8 cellular contexts compared by ENCODE assay signal in the genomic region with DNA sequence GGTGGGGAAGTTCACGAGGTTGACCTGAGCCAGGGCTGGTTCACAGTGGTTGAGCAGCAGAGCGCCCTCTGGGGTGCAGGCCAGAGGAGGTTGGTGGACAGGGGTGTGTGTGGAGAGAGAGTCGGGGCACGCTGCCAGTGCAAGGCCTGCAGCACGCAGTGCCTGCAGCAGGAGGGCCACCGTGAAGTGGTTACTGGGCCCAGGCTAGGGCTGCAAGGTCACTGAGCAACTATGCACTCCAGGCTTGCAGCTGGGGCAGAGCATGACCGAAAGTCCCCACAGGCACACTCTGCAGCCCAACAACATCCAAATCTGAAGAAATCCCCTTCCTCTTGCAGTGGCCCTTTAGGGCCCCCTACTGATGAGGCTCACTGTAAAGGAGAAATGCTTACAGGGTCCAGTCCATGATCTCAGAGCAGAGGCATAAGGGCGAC.
DNase-seq lines count a peak whose midpoint lies in the region; ATAC-seq and TF ChIP-seq lines count a peak whose summit lies in the region.

No MANE protein-coding gene starts in this region.

- intact Hi-C loops in lower leg skin (cut with DNase I; ENCODE audit: low total_unique reads) = no loop called here

- DNase-seq in ELR (ENCODE audit: low read depth) = peak; percentile 44
- peak; percentile 43 for DNase-seq in HCEC 1CT
- peak; percentile 56 for DNase-seq in WTC11 (ENCODE audit: low spot score)
- peak; percentile 50 for DNase-seq in kidney tubule cell (ENCODE audit: low spot score)
- DNase-seq in lower leg skin (ENCODE audit: low spot score in 2 of 2) = no peak

- CTCF ChIA-PET in WTC11 (lab: Charles Lee) = interaction anchor here (0.6 to 1.2 kb wide), 7 partner anchors 9 to 250 kb away, joined by 3 to 7 read pairs (median 4); no protein-coding TSS in a partner anchor

- H3K27ac Mint-ChIP-seq in WTC11 = no peak overlapping the region

- TF ChIP-seq POLR2A in lower leg skin (IDR thresholded peaks at IDR 0.05) = no peak

- peaks cover 10% of the 10 kb centered on the region for H3K4me1 Mint-ChIP-seq in WTC11

- no peak overlapping the region for H3K4me3 ChIP-seq in lower leg skin (ENCODE audit: low read depth, poor library complexity, severe bottlenecking)

- peaks cover 10% of the 10 kb centered on the region for H3K36me3 Mint-ChIP-seq in WTC11

- no peaks in the 10 kb centered on the region for H3K27me3 Mint-ChIP-seq in WTC11 (ENCODE audit: low read depth)

- 71 to 93% methylated on average over 5 to 7 of the region's 8 CpGs for whole genome bisulfite sequencing in lower leg skin, 2 donors

- H3K9me3 Mint-ChIP-seq in WTC11 = no peaks in the 10 kb centered on the region

- no peak overlapping the region for H3K4me3 Mint-ChIP-seq in WTC11

- TF ChIP-seq CTCF in WTC11 (IDR thresholded peaks at IDR 0.05) (no peak), lower leg skin (IDR thresholded peaks at IDR 0.05) (no peak)

- POLR2A ChIA-PET in WTC11 (lab: Charles Lee) = no interaction called here

- ATAC-seq in WTC11 (peak; percentile 94), HG02981 (IDR thresholded peaks at IDR 0.05; ENCODE audit: unreplicated experiment) (no peak), HG02610 (IDR thresholded peaks at IDR 0.05; ENCODE audit: unreplicated experiment) (no peak), GM18867 (IDR thresholded peaks at IDR 0.05; ENCODE audit: unreplicated experiment) (no peak)

TF ChIP-seq in WTC11, 78 proteins besides CTCF, POLR2A, EP300 and RAD21 (continues in another document):
- TF ChIP-seq GTF2I (CRISPR knock-in tag; conservative IDR thresholded peaks at IDR 0.05) (no peak), MLX (CRISPR knock-in tag; IDR thresholded peaks at IDR 0.05) (no peak), ZNF232 (CRISPR knock-in tag; IDR thresholded peaks at IDR 0.05) (no peak), ZNF416 (CRISPR knock-in tag; IDR thresholded peaks at IDR 0.05) (no peak), NR3C1 (CRISPR knock-in tag; conservative IDR thresholded peaks at IDR 0.05; ENCODE audit: low read depth) (no peak), ZNF263 (CRISPR knock-in tag; IDR thresholded peaks at IDR 0.05; ENCODE audit: low read depth) (no peak), USF1 (CRISPR knock-in tag; IDR thresholded peaks at IDR 0.05) (no peak), TP53 (CRISPR knock-in tag; IDR thresholded peaks at IDR 0.05) (no peak), NR1H2 (CRISPR knock-in tag; IDR thresholded peaks at IDR 0.05) (no peak), ZBTB21 (CRISPR knock-in tag; IDR thresholded peaks at IDR 0.05; ENCODE audit: borderline replicate concordance) (no peak), TEAD1 (CRISPR knock-in tag; IDR thresholded peaks at IDR 0.05) (no peak), SOX15 (CRISPR knock-in tag; IDR thresholded peaks at IDR 0.05) (no peak)
- TF ChIP-seq, protein P1, sequence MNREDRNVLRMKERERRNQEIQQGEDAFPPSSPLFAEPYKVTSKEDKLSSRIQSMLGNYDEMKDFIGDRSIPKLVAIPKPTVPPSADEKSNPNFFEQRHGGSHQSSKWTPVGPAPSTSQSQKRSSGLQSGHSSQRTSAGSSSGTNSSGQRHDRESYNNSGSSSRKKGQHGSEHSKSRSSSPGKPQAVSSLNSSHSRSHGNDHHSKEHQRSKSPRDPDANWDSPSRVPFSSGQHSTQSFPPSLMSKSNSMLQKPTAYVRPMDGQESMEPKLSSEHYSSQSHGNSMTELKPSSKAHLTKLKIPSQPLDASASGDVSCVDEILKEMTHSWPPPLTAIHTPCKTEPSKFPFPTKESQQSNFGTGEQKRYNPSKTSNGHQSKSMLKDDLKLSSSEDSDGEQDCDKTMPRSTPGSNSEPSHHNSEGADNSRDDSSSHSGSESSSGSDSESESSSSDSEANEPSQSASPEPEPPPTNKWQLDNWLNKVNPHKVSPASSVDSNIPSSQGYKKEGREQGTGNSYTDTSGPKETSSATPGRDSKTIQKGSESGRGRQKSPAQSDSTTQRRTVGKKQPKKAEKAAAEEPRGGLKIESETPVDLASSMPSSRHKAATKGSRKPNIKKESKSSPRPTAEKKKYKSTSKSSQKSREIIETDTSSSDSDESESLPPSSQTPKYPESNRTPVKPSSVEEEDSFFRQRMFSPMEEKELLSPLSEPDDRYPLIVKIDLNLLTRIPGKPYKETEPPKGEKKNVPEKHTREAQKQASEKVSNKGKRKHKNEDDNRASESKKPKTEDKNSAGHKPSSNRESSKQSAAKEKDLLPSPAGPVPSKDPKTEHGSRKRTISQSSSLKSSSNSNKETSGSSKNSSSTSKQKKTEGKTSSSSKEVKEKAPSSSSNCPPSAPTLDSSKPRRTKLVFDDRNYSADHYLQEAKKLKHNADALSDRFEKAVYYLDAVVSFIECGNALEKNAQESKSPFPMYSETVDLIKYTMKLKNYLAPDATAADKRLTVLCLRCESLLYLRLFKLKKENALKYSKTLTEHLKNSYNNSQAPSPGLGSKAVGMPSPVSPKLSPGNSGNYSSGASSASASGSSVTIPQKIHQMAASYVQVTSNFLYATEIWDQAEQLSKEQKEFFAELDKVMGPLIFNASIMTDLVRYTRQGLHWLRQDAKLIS (CRISPR knock-in tag; IDR thresholded peaks at IDR 0.05; ENCODE audit: borderline replicate concordance) = no peak
- TF ChIP-seq, protein P2, sequence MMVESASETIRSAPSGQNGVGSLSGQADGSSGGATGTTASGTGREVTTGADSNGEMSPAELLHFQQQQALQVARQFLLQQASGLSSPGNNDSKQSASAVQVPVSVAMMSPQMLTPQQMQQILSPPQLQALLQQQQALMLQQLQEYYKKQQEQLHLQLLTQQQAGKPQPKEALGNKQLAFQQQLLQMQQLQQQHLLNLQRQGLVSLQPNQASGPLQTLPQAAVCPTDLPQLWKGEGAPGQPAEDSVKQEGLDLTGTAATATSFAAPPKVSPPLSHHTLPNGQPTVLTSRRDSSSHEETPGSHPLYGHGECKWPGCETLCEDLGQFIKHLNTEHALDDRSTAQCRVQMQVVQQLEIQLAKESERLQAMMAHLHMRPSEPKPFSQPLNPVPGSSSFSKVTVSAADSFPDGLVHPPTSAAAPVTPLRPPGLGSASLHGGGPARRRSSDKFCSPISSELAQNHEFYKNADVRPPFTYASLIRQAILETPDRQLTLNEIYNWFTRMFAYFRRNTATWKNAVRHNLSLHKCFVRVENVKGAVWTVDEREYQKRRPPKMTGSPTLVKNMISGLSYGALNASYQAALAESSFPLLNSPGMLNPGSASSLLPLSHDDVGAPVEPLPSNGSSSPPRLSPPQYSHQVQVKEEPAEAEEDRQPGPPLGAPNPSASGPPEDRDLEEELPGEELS (CRISPR knock-in tag; IDR thresholded peaks at IDR 0.05) = no peak
- TF ChIP-seq, protein P3, sequence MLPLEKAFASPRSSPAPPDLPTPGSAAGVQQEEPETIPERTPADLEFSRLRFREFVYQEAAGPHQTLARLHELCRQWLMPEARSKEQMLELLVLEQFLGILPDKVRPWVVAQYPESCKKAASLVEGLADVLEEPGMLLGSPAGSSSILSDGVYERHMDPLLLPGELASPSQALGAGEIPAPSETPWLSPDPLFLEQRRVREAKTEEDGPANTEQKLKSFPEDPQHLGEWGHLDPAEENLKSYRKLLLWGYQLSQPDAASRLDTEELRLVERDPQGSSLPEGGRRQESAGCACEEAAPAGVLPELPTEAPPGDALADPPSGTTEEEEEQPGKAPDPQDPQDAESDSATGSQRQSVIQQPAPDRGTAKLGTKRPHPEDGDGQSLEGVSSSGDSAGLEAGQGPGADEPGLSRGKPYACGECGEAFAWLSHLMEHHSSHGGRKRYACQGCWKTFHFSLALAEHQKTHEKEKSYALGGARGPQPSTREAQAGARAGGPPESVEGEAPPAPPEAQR (CRISPR knock-in tag; IDR thresholded peaks at IDR 0.05) = no peak
- TF ChIP-seq, protein P4, sequence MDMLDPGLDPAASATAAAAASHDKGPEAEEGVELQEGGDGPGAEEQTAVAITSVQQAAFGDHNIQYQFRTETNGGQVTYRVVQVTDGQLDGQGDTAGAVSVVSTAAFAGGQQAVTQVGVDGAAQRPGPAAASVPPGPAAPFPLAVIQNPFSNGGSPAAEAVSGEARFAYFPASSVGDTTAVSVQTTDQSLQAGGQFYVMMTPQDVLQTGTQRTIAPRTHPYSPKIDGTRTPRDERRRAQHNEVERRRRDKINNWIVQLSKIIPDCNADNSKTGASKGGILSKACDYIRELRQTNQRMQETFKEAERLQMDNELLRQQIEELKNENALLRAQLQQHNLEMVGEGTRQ (CRISPR knock-in tag; IDR thresholded peaks at IDR 0.05) = no peak
- TF ChIP-seq, protein P5, sequence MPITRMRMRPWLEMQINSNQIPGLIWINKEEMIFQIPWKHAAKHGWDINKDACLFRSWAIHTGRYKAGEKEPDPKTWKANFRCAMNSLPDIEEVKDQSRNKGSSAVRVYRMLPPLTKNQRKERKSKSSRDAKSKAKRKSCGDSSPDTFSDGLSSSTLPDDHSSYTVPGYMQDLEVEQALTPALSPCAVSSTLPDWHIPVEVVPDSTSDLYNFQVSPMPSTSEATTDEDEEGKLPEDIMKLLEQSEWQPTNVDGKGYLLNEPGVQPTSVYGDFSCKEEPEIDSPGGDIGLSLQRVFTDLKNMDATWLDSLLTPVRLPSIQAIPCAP (CRISPR knock-in tag; IDR thresholded peaks at IDR 0.05) = no peak

Comparison
In these comparisons a context has a peak if more than half of its experiments do, and no peak if none do; other contexts are left out.
1. DNase-seq: peak in ELR (single experiment), HCEC 1CT (single experiment), WTC11 (single experiment) and kidney tubule cell (single experiment); none in lower leg skin (0 of 2).